In genomic region chr19:37999309-38000213, GRCh38 we compare ENCODE assay signal across 8 cellular contexts.
A peak's percentile ranks its signal among the peaks of the same experiment; 100 is the strongest.
DNase-seq lines count a peak whose midpoint lies in the region; FAIRE-seq and TF ChIP-seq lines count a peak whose summit lies in the region.

No MANE protein-coding gene starts in this region.

- H3K27ac Mint-ChIP-seq in type B pancreatic cell = peak overlapping the region; percentile 26
- no peak overlapping the region for H3K27ac Mint-ChIP-seq in activated naive CD8-positive, alpha-beta T cell treated with anti-CD3 and anti-CD28 coated beads for 36 hours

- no peaks in the 10 kb centered on the region for H3K36me3 Mint-ChIP-seq in type B pancreatic cell
- H3K36me3 Mint-ChIP-seq in activated naive CD8-positive, alpha-beta T cell treated with anti-CD3 and anti-CD28 coated beads for 36 hours = no peaks in the 10 kb centered on the region

- no peaks in the 10 kb centered on the region for H3K9me3 ChIP-seq in HAP-1

- H3K4me1 Mint-ChIP-seq in type B pancreatic cell (ENCODE audit: unreplicated experiment) = no peaks in the 10 kb centered on the region
- H3K4me1 Mint-ChIP-seq in activated naive CD8-positive, alpha-beta T cell treated with anti-CD3 and anti-CD28 coated beads for 36 hours = peaks cover 6% of the 10 kb centered on the region

- no peak for TF ChIP-seq CTCF in bronchial epithelial cell (IDR thresholded peaks at IDR 0.05; ENCODE audit: insufficient read depth, low read length, severe bottlenecking)
- TF ChIP-seq CTCF in type B pancreatic cell (conservative IDR thresholded peaks at IDR 0.05) = no peak

- peak; percentile 98 for DNase-seq in HS-5 (ENCODE audit: low read depth)
- peak; percentile 48 for DNase-seq in bronchial epithelial cell (ENCODE audit: low read depth)
- DNase-seq in kidney tubule cell (ENCODE audit: low spot score) = peak; percentile 100
- DNase-seq in type B pancreatic cell (ENCODE audit: extremely low spot score, unreplicated experiment) = no peak
- DNase-seq in LoVo (ENCODE audit: low spot score) = no peak
- no peak for DNase-seq in activated CD4-positive, alpha-beta T cell treated with anti-CD3 and anti-CD28 coated beads for 4 hours
- DNase-seq in HAP-1 (ENCODE audit: low spot score in 2 of 2) = no peak
- no peak for DNase-seq in activated naive CD8-positive, alpha-beta T cell treated with anti-CD3 and anti-CD28 coated beads for 36 hours

- H3K4me3 ChIP-seq in bronchial epithelial cell (ENCODE audit: low read depth, low read length) = no peak overlapping the region
- H3K4me3 ChIP-seq in HAP-1 = no peak overlapping the region

- no peaks in the 10 kb centered on the region for H3K27me3 Mint-ChIP-seq in type B pancreatic cell
- H3K27me3 Mint-ChIP-seq in activated naive CD8-positive, alpha-beta T cell treated with anti-CD3 and anti-CD28 coated beads for 36 hours = no peaks in the 10 kb centered on the region

- H3K4me3 Mint-ChIP-seq in type B pancreatic cell = no peak overlapping the region
- H3K4me3 Mint-ChIP-seq in activated naive CD8-positive, alpha-beta T cell treated with anti-CD3 and anti-CD28 coated beads for 36 hours = no peak overlapping the region

- H3K9me3 Mint-ChIP-seq in type B pancreatic cell = no peaks in the 10 kb centered on the region
- H3K9me3 Mint-ChIP-seq in activated naive CD8-positive, alpha-beta T cell treated with anti-CD3 and anti-CD28 coated beads for 36 hours = no peaks in the 10 kb centered on the region

- in situ Hi-C loops in HAP-1 (cut with MboI; ENCODE audit: low sequenced_read_pairs) = no loop called here

- peaks cover 14% of the 10 kb centered on the region for H3K4me1 ChIP-seq in HAP-1

- H3K36me3 ChIP-seq in bronchial epithelial cell (ENCODE audit: control insufficient read depth, insufficient read depth, low read length) = no peaks in the 10 kb centered on the region
- H3K36me3 ChIP-seq in HAP-1 (replicated peaks) = no peaks in the 10 kb centered on the region

- no peaks in the 10 kb centered on the region for H3K27me3 ChIP-seq in bronchial epithelial cell (ENCODE audit: control insufficient read depth, insufficient read depth, low read length)
- H3K27me3 ChIP-seq in HAP-1 (ENCODE audit: low read depth) = no peaks in the 10 kb centered on the region

- no peak for FAIRE-seq in bronchial epithelial cell (lab: Jason Lieb, UNC)

Comparison
In these comparisons a context has a peak if more than half of its experiments do, and no peak if none do; other contexts are left out.
1. DNase-seq: peak in HS-5 (single experiment), bronchial epithelial cell (single experiment) and kidney tubule cell (single experiment); none in type B pancreatic cell (single experiment), LoVo (single experiment), activated CD4-positive, alpha-beta T cell treated with anti-CD3 and anti-CD28 coated beads for 4 hours (0 of 2), HAP-1 (0 of 2) and activated naive CD8-positive, alpha-beta T cell treated with anti-CD3 and anti-CD28 coated beads for 36 hours (single experiment).